In genomic region chr5:10610058-10610457, GRCh38 we compare ENCODE assay signal across 2 cellular contexts.
TF ChIP-seq lines count a peak whose summit lies in the region.

No MANE protein-coding gene starts in this region.

TF ChIP-seq in IMR-90, 13 proteins besides CTCF, POLR2A, EP300 and RAD21:
- TF ChIP-seq SMC3 (IDR thresholded peaks at IDR 0.05; ENCODE audit: low read depth, low read length) (no peak), MAFK (IDR thresholded peaks at IDR 0.05; ENCODE audit: low read depth, low read length) (no peak), MXI1 (IDR thresholded peaks at IDR 0.05; ENCODE audit: borderline replicate concordance, low read depth, low read length) (no peak), CEBPB (IDR thresholded peaks at IDR 0.05; ENCODE audit: low read depth, low read length) (no peak)

TF ChIP-seq in GM12878, 131 proteins besides CTCF, POLR2A, EP300 and RAD21:
- no peak for TF ChIP-seq BRCA1 (IDR thresholded peaks at IDR 0.05; ENCODE audit: low read depth, low read length)
- no peak for TF ChIP-seq RBBP5 (conservative IDR thresholded peaks at IDR 0.05)
- TF ChIP-seq TBL1XR1 (IDR thresholded peaks at IDR 0.05; ENCODE audit: low read depth, low read length): no peak
- TF ChIP-seq SREBF1 (IDR thresholded peaks at IDR 0.05; ENCODE audit: low read length): no peak
- TF ChIP-seq, protein P1, sequence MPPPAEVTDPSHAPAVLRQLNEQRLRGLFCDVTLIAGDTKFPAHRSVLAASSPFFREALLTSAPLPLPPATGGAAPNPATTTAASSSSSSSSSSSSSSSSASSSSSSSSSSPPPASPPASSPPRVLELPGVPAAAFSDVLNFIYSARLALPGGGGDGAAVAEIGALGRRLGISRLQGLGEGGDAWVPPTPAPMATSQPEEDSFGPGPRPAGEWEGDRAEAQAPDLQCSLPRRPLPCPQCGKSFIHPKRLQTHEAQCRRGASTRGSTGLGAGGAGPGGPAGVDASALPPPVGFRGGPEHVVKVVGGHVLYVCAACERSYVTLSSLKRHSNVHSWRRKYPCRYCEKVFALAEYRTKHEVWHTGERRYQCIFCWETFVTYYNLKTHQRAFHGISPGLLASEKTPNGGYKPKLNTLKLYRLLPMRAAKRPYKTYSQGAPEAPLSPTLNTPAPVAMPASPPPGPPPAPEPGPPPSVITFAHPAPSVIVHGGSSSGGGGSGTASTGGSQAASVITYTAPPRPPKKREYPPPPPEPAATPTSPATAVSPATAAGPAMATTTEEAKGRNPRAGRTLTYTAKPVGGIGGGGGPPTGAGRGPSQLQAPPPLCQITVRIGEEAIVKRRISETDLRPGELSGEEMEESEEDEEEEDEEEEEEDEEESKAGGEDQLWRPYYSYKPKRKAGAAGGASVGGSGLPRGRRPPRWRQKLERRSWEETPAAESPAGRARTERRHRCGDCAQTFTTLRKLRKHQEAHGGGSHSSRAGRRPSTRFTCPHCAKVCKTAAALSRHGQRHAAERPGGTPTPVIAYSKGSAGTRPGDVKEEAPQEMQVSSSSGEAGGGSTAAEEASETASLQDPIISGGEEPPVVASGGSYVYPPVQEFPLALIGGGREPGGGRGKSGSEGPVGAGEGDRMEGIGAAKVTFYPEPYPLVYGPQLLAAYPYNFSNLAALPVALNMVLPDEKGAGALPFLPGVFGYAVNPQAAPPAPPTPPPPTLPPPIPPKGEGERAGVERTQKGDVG (CRISPR knock-in tag; IDR thresholded peaks at IDR 0.05): no peak
- TF ChIP-seq, protein P2, sequence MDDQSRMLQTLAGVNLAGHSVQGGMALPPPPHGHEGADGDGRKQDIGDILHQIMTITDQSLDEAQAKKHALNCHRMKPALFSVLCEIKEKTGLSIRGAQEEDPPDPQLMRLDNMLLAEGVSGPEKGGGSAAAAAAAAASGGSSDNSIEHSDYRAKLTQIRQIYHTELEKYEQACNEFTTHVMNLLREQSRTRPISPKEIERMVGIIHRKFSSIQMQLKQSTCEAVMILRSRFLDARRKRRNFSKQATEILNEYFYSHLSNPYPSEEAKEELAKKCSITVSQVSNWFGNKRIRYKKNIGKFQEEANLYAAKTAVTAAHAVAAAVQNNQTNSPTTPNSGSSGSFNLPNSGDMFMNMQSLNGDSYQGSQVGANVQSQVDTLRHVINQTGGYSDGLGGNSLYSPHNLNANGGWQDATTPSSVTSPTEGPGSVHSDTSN (IDR thresholded peaks at IDR 0.05; ENCODE audit: insufficient replicate concordance, low read depth, low read length): no peak
- TF ChIP-seq GATAD2B (conservative IDR thresholded peaks at IDR 0.05; ENCODE audit: low read depth): no peak
- TF ChIP-seq NR2C1 (IDR thresholded peaks at IDR 0.05): no peak
- TF ChIP-seq RCOR1 (conservative IDR thresholded peaks at IDR 0.05; ENCODE audit: low read depth, low read length): no peak
- TF ChIP-seq, protein P3, sequence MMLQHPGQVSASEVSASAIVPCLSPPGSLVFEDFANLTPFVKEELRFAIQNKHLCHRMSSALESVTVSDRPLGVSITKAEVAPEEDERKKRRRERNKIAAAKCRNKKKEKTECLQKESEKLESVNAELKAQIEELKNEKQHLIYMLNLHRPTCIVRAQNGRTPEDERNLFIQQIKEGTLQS (IDR thresholded peaks at IDR 0.05; ENCODE audit: borderline replicate concordance, extremely low read depth, low read depth, low read length): no peak
- TF ChIP-seq JUNB (IDR thresholded peaks at IDR 0.05): no peak
- TF ChIP-seq, protein P4, sequence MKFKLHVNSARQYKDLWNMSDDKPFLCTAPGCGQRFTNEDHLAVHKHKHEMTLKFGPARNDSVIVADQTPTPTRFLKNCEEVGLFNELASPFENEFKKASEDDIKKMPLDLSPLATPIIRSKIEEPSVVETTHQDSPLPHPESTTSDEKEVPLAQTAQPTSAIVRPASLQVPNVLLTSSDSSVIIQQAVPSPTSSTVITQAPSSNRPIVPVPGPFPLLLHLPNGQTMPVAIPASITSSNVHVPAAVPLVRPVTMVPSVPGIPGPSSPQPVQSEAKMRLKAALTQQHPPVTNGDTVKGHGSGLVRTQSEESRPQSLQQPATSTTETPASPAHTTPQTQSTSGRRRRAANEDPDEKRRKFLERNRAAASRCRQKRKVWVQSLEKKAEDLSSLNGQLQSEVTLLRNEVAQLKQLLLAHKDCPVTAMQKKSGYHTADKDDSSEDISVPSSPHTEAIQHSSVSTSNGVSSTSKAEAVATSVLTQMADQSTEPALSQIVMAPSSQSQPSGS (IDR thresholded peaks at IDR 0.05; ENCODE audit: low read length): no peak
- no peak for TF ChIP-seq HSF1 (IDR thresholded peaks at IDR 0.05; ENCODE audit: low read depth, low read length)
- no peak for TF ChIP-seq MTA2 (IDR thresholded peaks at IDR 0.05; ENCODE audit: low read depth)
- TF ChIP-seq ZNF24 (IDR thresholded peaks at IDR 0.05): no peak
- TF ChIP-seq ZNF217 (IDR thresholded peaks at IDR 0.05): no peak
- TF ChIP-seq MYB (IDR thresholded peaks at IDR 0.05; ENCODE audit: borderline replicate concordance, low read depth, low read length): no peak
- TF ChIP-seq FOXM1 (IDR thresholded peaks at IDR 0.05; ENCODE audit: low read depth, low read length): no peak
- TF ChIP-seq RB1 (IDR thresholded peaks at IDR 0.05; ENCODE audit: borderline replicate concordance): no peak
- no peak for TF ChIP-seq WRNIP1 (IDR thresholded peaks at IDR 0.05; ENCODE audit: borderline replicate concordance, low read depth, low read length)
